In the genomic region with DNA sequence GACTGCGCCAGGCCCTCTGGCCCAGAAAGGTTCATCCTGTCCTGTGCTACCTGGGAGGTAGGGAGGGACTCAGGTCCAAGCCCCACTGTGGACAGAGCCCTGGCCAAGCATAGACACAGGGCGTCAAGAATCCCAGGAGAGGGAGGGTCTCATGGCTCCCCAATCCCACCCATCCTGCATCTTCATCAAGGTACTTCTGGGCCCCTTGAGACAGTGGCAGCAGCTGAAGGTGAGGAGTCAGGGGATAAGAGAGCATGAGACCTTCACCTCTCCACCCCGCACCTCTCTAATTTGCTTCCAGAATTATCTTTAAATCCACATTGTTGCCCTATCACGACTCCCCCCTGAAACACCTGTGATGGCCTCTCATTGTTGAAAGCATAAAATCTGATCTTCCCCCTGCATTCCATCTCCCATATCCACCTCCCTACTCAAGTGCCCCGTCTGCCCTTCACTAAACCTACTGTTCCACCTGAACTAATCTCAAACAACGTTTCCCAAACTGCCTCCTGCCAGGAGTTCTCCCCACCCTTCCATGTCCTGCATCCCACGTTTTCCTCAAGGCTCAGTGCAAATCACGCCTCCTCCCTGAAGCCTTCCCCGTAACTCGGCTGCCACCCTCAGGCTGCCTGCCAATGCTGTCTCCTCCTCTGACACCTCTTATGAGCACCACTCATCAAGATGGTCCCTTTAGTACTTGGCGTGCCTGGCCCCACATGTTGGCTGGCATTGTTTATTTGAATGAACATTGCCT, we compare ENCODE assay signal across 1 cellular context.
TF ChIP-seq lines count a peak whose summit lies in the region.

No MANE protein-coding gene starts in this region.

TF ChIP-seq in HepG2, 621 proteins besides CTCF, POLR2A, EP300 and RAD21 (continued from another document and continues in another):
- TF ChIP-seq KIAA2018 (CRISPR knock-in tag; IDR thresholded peaks at IDR 0.05; ENCODE audit: borderline replicate concordance) (no peak), ZNF850 (CRISPR knock-in tag; conservative IDR thresholded peaks at IDR 0.05) (no peak), HNRNPLL (IDR thresholded peaks at IDR 0.05; ENCODE audit: low read depth, low read length, poor library complexity, severe bottlenecking) (no peak), ZNF616 (CRISPR knock-in tag; IDR thresholded peaks at IDR 0.05; ENCODE audit: low read depth) (no peak), ZHX2 (IDR thresholded peaks at IDR 0.05; ENCODE audit: low read depth) (no peak), ZHX2 (CRISPR knock-in tag; IDR thresholded peaks at IDR 0.05; ENCODE audit: borderline replicate concordance) (no peak), ZNF605 (CRISPR knock-in tag; IDR thresholded peaks at IDR 0.05) (no peak; the same call in 1 of the 2 replicates), HMGA1 (CRISPR knock-in tag; conservative IDR thresholded peaks at IDR 0.05) (no peak), DMTF1 (CRISPR knock-in tag; IDR thresholded peaks at IDR 0.05) (no peak), ZNF747 (CRISPR knock-in tag; IDR thresholded peaks at IDR 0.05; ENCODE audit: borderline replicate concordance) (no peak), CBX2 (IDR thresholded peaks at IDR 0.05; ENCODE audit: low read depth, low read length) (no peak), CBX2 (CRISPR knock-in tag; IDR thresholded peaks at IDR 0.05; ENCODE audit: low read depth) (no peak), ZBTB10 (CRISPR knock-in tag; IDR thresholded peaks at IDR 0.05; ENCODE audit: borderline replicate concordance) (no peak), MBD4 (IDR thresholded peaks at IDR 0.05; ENCODE audit: borderline replicate concordance, low read length) (no peak), ZNF432 (CRISPR knock-in tag; IDR thresholded peaks at IDR 0.05; ENCODE audit: borderline replicate concordance) (no peak), ZNF20 (CRISPR knock-in tag; IDR thresholded peaks at IDR 0.05) (no peak), PLRG1 (conservative IDR thresholded peaks at IDR 0.05) (no peak)
- TF ChIP-seq, protein P1, sequence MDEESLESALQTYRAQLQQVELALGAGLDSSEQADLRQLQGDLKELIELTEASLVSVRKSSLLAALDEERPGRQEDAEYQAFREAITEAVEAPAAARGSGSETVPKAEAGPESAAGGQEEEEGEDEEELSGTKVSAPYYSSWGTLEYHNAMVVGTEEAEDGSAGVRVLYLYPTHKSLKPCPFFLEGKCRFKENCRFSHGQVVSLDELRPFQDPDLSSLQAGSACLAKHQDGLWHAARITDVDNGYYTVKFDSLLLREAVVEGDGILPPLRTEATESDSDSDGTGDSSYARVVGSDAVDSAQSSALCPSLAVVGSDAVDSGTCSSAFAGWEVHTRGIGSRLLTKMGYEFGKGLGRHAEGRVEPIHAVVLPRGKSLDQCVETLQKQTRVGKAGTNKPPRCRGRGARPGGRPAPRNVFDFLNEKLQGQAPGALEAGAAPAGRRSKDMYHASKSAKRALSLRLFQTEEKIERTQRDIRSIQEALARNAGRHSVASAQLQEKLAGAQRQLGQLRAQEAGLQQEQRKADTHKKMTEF (CRISPR knock-in tag; IDR thresholded peaks at IDR 0.05) = no peak
- TF ChIP-seq, protein P2, sequence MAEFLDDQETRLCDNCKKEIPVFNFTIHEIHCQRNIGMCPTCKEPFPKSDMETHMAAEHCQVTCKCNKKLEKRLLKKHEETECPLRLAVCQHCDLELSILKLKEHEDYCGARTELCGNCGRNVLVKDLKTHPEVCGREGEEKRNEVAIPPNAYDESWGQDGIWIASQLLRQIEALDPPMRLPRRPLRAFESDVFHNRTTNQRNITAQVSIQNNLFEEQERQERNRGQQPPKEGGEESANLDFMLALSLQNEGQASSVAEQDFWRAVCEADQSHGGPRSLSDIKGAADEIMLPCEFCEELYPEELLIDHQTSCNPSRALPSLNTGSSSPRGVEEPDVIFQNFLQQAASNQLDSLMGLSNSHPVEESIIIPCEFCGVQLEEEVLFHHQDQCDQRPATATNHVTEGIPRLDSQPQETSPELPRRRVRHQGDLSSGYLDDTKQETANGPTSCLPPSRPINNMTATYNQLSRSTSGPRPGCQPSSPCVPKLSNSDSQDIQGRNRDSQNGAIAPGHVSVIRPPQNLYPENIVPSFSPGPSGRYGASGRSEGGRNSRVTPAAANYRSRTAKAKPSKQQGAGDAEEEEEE (CRISPR knock-in tag; IDR thresholded peaks at IDR 0.05; ENCODE audit: borderline replicate concordance) = no peak
